Comparison of ENCODE assay signal across 8 cellular contexts in the genomic region with DNA sequence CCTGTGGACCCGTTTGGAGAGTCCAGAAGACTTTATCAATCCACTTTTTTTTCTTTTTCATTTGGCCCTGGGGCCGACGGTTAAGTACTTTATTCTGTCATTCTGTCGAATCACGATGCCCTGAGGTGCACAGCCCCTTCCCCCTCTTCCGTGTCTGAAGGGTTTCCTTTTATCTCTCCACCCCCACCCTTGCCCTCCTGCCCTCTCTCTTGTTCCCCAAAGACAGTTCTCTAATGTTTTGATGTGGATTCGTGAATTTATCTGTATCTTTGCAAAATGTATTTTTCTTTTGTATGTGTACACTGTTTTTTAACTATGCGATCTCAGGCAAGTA. TPM values are rescaled to one million over a fixed set of nuclear protein-coding genes. Genes with fewer than 3 reads are reported as not detected.
A peak's percentile ranks its signal among the peaks of the same experiment; 100 is the strongest.
DNase-seq lines count a peak whose midpoint lies in the region; ATAC-seq, FAIRE-seq and TF ChIP-seq lines count a peak whose summit lies in the region.

No MANE protein-coding gene starts in this region.

- H3K4me3 ChIP-seq in CD4-positive, CD25-positive, alpha-beta regulatory T cell (ENCODE audit: low read depth, low read length), result peak overlapping the region; percentile 100
- H3K4me3 ChIP-seq in kidney (ENCODE audit: low read length in 2 of 2), result peak overlapping the region; percentile 89 to 90
- H3K4me3 ChIP-seq in thyroid gland (replicated peaks in 1 of 3), result peak overlapping the region; percentile 34 to 48 (median 38)
- no peak overlapping the region for H3K4me3 ChIP-seq in WERI-Rb-1 (ENCODE audit: low read depth, low read length)

- peak; percentile 6 to 22 for ATAC-seq in CD4-positive, CD25-positive, alpha-beta regulatory T cell (ENCODE audit: low read depth in 2 of 2)
- ATAC-seq in HG02973 (IDR thresholded peaks at IDR 0.05; ENCODE audit: unreplicated experiment), result peak; percentile 5

- H3K27ac Mint-ChIP-seq in CD4-positive, CD25-positive, alpha-beta regulatory T cell, result peak overlapping the region; percentile 96 to 99 (median 98)
- H3K27ac Mint-ChIP-seq in activated T-helper 2 cell treated with anti-CD3 and anti-CD28 coated beads, Interferon-gamma antibody, Interleukin-2, Interleukin-4, amounts not matched to agents 10 μg/mL and 5 μg/mL and 100 μg/mL, durations not matched to agents 14 hours and 24 hours and 36 hours, result peak overlapping the region; percentile 97

- peaks cover 85% of the 10 kb centered on the region for H3K4me1 ChIP-seq in CD4-positive, CD25-positive, alpha-beta regulatory T cell (ENCODE audit: control insufficient read depth, insufficient read depth, low read length, poor library complexity, severe bottlenecking)
- H3K4me1 ChIP-seq in kidney (ENCODE audit: control insufficient read depth in 1 of 2, insufficient read depth in 1 of 2, low read depth in 1 of 2, low read length in 2 of 2), result peaks cover 0 to 3% of the 10 kb centered on the region in 2 donors
- peaks cover 0 to 12% of the 10 kb centered on the region in 2 donors for H3K4me1 ChIP-seq in thyroid gland

- DNase-seq in CD4-positive, CD25-positive, alpha-beta regulatory T cell, result no peak
- no peak for DNase-seq in activated T-helper 2 cell treated with anti-CD3 and anti-CD28 coated beads, Interferon-gamma antibody, Interleukin-2, Interleukin-4, amounts not matched to agents 10 μg/mL and 5 μg/mL and 100 μg/mL, durations not matched to agents 14 hours and 24 hours and 36 hours (ENCODE audit: low spot score)
- DNase-seq in kidney, result no peak
- no peak for DNase-seq in thyroid gland
- DNase-seq in GM19240 (ENCODE audit: insufficient read length, low spot score), result no peak
- no peak for DNase-seq in WERI-Rb-1
- no peak for DNase-seq in NCI-H2107 treated with DMSO at 0.1 percent for 48 hours (lab: John Stamatoyannopoulos, UW; ENCODE audit: unreplicated experiment)

- H3K9ac ChIP-seq in kidney (ENCODE audit: low read length in 2 of 2), result peak overlapping the region; percentile 81 to 85

- no peaks in the 10 kb centered on the region for H3K9me3 ChIP-seq in CD4-positive, CD25-positive, alpha-beta regulatory T cell (ENCODE audit: control insufficient read depth in 2 of 2, low read length in 2 of 2)
- H3K9me3 ChIP-seq in kidney (ENCODE audit: control insufficient read depth in 1 of 2, low read length in 2 of 2) (no peaks in the 10 kb centered on the region), thyroid gland (no peaks in the 10 kb centered on the region), WERI-Rb-1 (ENCODE audit: severe bottlenecking) (no peaks in the 10 kb centered on the region)

- no peaks in the 10 kb centered on the region for H3K36me3 ChIP-seq in CD4-positive, CD25-positive, alpha-beta regulatory T cell (ENCODE audit: control insufficient read depth, insufficient read depth, low read length)
- H3K36me3 ChIP-seq in kidney (ENCODE audit: control insufficient read depth in 1 of 2, insufficient read depth in 2 of 2, low read length in 2 of 2) (no peaks in the 10 kb centered on the region), thyroid gland (no peaks in the 10 kb centered on the region), WERI-Rb-1 (no peaks in the 10 kb centered on the region)

- WGBS in thyroid gland, 2 donors, result 7 to 8% methylated on average over 8 of the region's 8 CpGs

- peaks cover 8 to 79% (median 45%) of the 10 kb centered on the region in 4 donors for H3K4me1 Mint-ChIP-seq in CD4-positive, CD25-positive, alpha-beta regulatory T cell
- peaks cover 71% of the 10 kb centered on the region for H3K4me1 Mint-ChIP-seq in activated T-helper 2 cell treated with anti-CD3 and anti-CD28 coated beads, Interferon-gamma antibody, Interleukin-2, Interleukin-4, amounts not matched to agents 10 μg/mL and 5 μg/mL and 100 μg/mL, durations not matched to agents 14 hours and 24 hours and 36 hours (ENCODE audit: low read depth)

- no peak for FAIRE-seq in kidney (lab: Jason Lieb, UNC)

- peaks cover 9% of the 10 kb centered on the region for H3K27me3 Mint-ChIP-seq in CD4-positive, CD25-positive, alpha-beta regulatory T cell
- H3K27me3 Mint-ChIP-seq in activated T-helper 2 cell treated with anti-CD3 and anti-CD28 coated beads, Interferon-gamma antibody, Interleukin-2, Interleukin-4, amounts not matched to agents 10 μg/mL and 5 μg/mL and 100 μg/mL, durations not matched to agents 14 hours and 24 hours and 36 hours (ENCODE audit: low read depth), result no peaks in the 10 kb centered on the region

- peak overlapping the region; percentile 88 to 100 (median 92) for H3K4me3 Mint-ChIP-seq in CD4-positive, CD25-positive, alpha-beta regulatory T cell
- H3K4me3 Mint-ChIP-seq in activated T-helper 2 cell treated with anti-CD3 and anti-CD28 coated beads, Interferon-gamma antibody, Interleukin-2, Interleukin-4, amounts not matched to agents 10 μg/mL and 5 μg/mL and 100 μg/mL, durations not matched to agents 14 hours and 24 hours and 36 hours (ENCODE audit: low read depth), result peak overlapping the region; percentile 89

- peak overlapping the region; percentile 98 for H3K27ac ChIP-seq in CD4-positive, CD25-positive, alpha-beta regulatory T cell (ENCODE audit: insufficient read depth, low read length, poor library complexity, severe bottlenecking)
- H3K27ac ChIP-seq in kidney (ENCODE audit: low read depth in 2 of 2, low read length in 2 of 2) (peak overlapping the region; percentile 84 to 92), thyroid gland (peak overlapping the region; percentile 83 to 89 (median 85)), WERI-Rb-1 (no peak overlapping the region)

- no peaks in the 10 kb centered on the region for H3K9me3 Mint-ChIP-seq in CD4-positive, CD25-positive, alpha-beta regulatory T cell
- no peaks in the 10 kb centered on the region for H3K9me3 Mint-ChIP-seq in activated T-helper 2 cell treated with anti-CD3 and anti-CD28 coated beads, Interferon-gamma antibody, Interleukin-2, Interleukin-4, amounts not matched to agents 10 μg/mL and 5 μg/mL and 100 μg/mL, durations not matched to agents 14 hours and 24 hours and 36 hours

- TF ChIP-seq POLR2A in thyroid gland (IDR thresholded peaks at IDR 0.05), result no peak

- no peaks in the 10 kb centered on the region for H3K27me3 ChIP-seq in CD4-positive, CD25-positive, alpha-beta regulatory T cell (ENCODE audit: control insufficient read depth, insufficient read depth, low read length)
- H3K27me3 ChIP-seq in thyroid gland (no peaks in the 10 kb centered on the region), WERI-Rb-1 (ENCODE audit: insufficient read depth, low read depth, severe bottlenecking) (no peaks in the 10 kb centered on the region)

- peaks cover 18% of the 10 kb centered on the region for H3K36me3 Mint-ChIP-seq in CD4-positive, CD25-positive, alpha-beta regulatory T cell
- H3K36me3 Mint-ChIP-seq in activated T-helper 2 cell treated with anti-CD3 and anti-CD28 coated beads, Interferon-gamma antibody, Interleukin-2, Interleukin-4, amounts not matched to agents 10 μg/mL and 5 μg/mL and 100 μg/mL, durations not matched to agents 14 hours and 24 hours and 36 hours (ENCODE audit: low read depth), result peaks cover 26% of the 10 kb centered on the region

- intact Hi-C loops in activated T-helper 2 cell treated with anti-CD3 and anti-CD28 coated beads, Interferon-gamma antibody, Interleukin-2, Interleukin-4, amounts not matched to agents 10 μg/mL and 5 μg/mL and 100 μg/mL, durations not matched to agents 14 hours and 24 hours and 36 hours (cut with micrococcal nuclease), result loop anchor here (1.0 to 2.0 kb wide), 5 partner anchors 25 to 394 kb away; a partner anchor contains a TSS
- intact Hi-C loops in kidney (cut with DNase I) (no loop called here), thyroid gland (cut with DNase I) (no loop called here)

- TF ChIP-seq CTCF in kidney (IDR thresholded peaks at IDR 0.05; ENCODE audit: borderline replicate concordance, extremely low read depth, insufficient read depth) (no peak), thyroid gland (IDR thresholded peaks at IDR 0.05) (no peak), WERI-Rb-1 (IDR thresholded peaks at IDR 0.05; ENCODE audit: low read depth, low read length) (no peak)

RNA-seq across cellular contexts. Expression of a gene that starts 1.7 kb away (rescaled TPM):
- 254 TPM for total RNA-seq in CD4-positive, CD25-positive, alpha-beta regulatory T cell
- 100 to 1,000 TPM in 1 of 4 donors, 10 to 100 TPM in 3; 63.8 to 112 (median 94.1) TPM for polyA plus RNA-seq in CD4-positive, CD25-positive, alpha-beta regulatory T cell
- 43.5 and 44.1 TPM in 2 replicates for total RNA-seq in activated T-helper 2 cell treated with anti-CD3 and anti-CD28 coated beads, Interferon-gamma antibody, Interleukin-2, Interleukin-4, amounts not matched to agents 10 μg/mL and 5 μg/mL and 100 μg/mL, durations not matched to agents 14 hours and 24 hours and 36 hours
- total RNA-seq in kidney (35.3 TPM), thyroid gland (10 to 100 TPM in 2 of 4 donors, 1 to 10 TPM in 2; 8.7 to 14.1 (median 9.6) TPM)
- polyA plus RNA-seq in kidney (ENCODE audit: insufficient read depth, low read depth, low replicate concordance), result 8.0 TPM
